Comparison of ENCODE assay signal across 8 cellular contexts in the genomic region with DNA sequence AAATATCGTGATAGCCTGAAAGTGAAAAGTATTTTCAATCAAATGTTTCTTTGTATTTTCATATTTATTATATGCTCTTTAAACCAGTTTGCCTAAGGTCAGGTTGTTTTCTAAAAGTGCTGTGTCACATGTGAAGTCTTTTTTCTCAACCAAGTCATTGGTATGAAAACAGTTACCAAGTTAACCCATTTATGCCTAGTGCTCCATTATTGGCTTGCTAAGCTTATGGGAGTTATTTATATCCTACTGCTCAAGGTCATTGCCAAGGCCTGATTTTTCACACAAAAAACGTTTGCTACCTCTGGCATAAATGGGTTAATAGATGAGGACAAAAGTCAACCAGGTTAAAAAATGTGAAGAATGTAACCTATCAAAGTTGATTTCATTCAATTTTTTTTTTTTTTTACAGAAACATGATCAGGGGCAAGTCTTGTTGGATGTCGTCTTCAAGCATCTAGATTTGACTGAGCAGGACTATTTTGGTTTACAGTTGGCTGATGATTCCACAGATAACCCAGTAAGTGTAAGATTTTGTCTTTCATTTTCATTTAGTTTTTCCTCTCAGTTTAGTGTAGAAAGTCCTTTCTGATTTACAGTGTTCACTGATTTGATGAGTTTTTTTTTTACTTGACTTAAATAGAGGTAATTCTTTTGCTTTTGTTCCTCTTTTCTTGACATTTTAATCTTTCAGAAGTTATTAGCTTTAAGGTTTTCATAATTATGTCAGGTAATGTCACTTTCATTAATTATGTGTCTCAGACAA.
DNase-seq lines count a peak whose midpoint lies in the region; ATAC-seq and TF ChIP-seq lines count a peak whose summit lies in the region.
"Had no signal": no experiment of that assay in that cellular context is flagged by ENCODE, and none has a peak within 500 bp of the region (broad histone marks: within the 10 kb centered on the region; RNA-seq: fewer than 3 reads in every experiment).

No MANE protein-coding gene starts in this region.

- no peaks in the 10 kb centered on the region for H3K27me3 Mint-ChIP-seq in natural killer cell (ENCODE audit: low read depth in 2 of 2)

- no peak for TF ChIP-seq CTCF in natural killer cell (IDR thresholded peaks at IDR 0.05)

- no peaks in the 10 kb centered on the region for H3K36me3 Mint-ChIP-seq in natural killer cell

- H3K4me1 Mint-ChIP-seq in natural killer cell: peaks cover 60 to 62% of the 10 kb centered on the region in 2 donors

- peak overlapping the region; percentile 45 for H3K4me3 Mint-ChIP-seq in natural killer cell

- ATAC-seq in GM18870 (IDR thresholded peaks at IDR 0.05; ENCODE audit: unreplicated experiment) (peak; percentile 90), GM21576 (IDR thresholded peaks at IDR 0.05; ENCODE audit: unreplicated experiment) (peak; percentile 83), HG03432 (IDR thresholded peaks at IDR 0.05; ENCODE audit: unreplicated experiment) (peak; percentile 86), natural killer cell (peak; percentile 71 to 81 (median 76))

- peak overlapping the region; percentile 77 to 85 for H3K27ac Mint-ChIP-seq in natural killer cell

- intact Hi-C loops in natural killer cell (cut with micrococcal nuclease): loop anchor here (5.0 kb wide), 2 partner anchors 65 to 80 kb away; no protein-coding TSS in a partner anchor

- no peak for DNase-seq in natural killer cell
- no peak for DNase-seq in foreskin melanocyte
- no peak for DNase-seq in LoVo (ENCODE audit: low spot score)
- DNase-seq in C1 segment of cervical spinal cord (lab: John Stamatoyannopoulos, UW): no peak
- DNase-seq: dorsolateral prefrontal cortex had no signal

- H3K9me3 Mint-ChIP-seq in natural killer cell: no peaks in the 10 kb centered on the region
